In genomic region chr2:165827219-165827920, GRCh38 we compare ENCODE assay signal across 15 cellular contexts. TPM values are rescaled to one million over a fixed set of nuclear protein-coding genes. Genes with fewer than 3 reads are reported as not detected.
DNase-seq lines count a peak whose midpoint lies in the region; ATAC-seq and TF ChIP-seq lines count a peak whose summit lies in the region.
"Had no signal": no experiment of that assay in that cellular context is flagged by ENCODE, and none has a peak within 500 bp of the region (broad histone marks: within the 10 kb centered on the region; RNA-seq: fewer than 3 reads in every experiment).

No MANE protein-coding gene starts in this region.

- H3K4me3 Mint-ChIP-seq in nephron = no peak overlapping the region
- H3K4me3 Mint-ChIP-seq in osteocyte (ENCODE audit: unreplicated experiment) = no peak overlapping the region
- H3K4me3 Mint-ChIP-seq: H9 had no signal

- peak; percentile 71 for ATAC-seq in HG02678 (IDR thresholded peaks at IDR 0.05; ENCODE audit: unreplicated experiment)
- peak; percentile 93 for ATAC-seq in HG03460 (IDR thresholded peaks at IDR 0.05; ENCODE audit: unreplicated experiment)

- no peak overlapping the region for H3K4me3 ChIP-seq in foreskin fibroblast (ENCODE audit: low read depth in 1 of 2, low read length in 2 of 2)
- H3K4me3 ChIP-seq: sigmoid colon, thoracic aorta had no signal

- H3K27me3 Mint-ChIP-seq in nephron (ENCODE audit: low read depth) (no peaks in the 10 kb centered on the region), osteocyte (ENCODE audit: unreplicated experiment) (peaks cover 6% of the 10 kb centered on the region)

- no peak for TF ChIP-seq CTCF in nephron (IDR thresholded peaks at IDR 0.05; ENCODE audit: unreplicated experiment in 3 of 3)
- no peak for TF ChIP-seq CTCF in osteocyte (IDR thresholded peaks at IDR 0.05)
- no peak for TF ChIP-seq CTCF in foreskin fibroblast (IDR thresholded peaks at IDR 0.05; ENCODE audit: low read depth, low read length)

- no peaks in the 10 kb centered on the region for H3K9me3 Mint-ChIP-seq in nephron
- peaks cover 6% of the 10 kb centered on the region for H3K9me3 Mint-ChIP-seq in osteocyte (ENCODE audit: unreplicated experiment)
- H3K9me3 Mint-ChIP-seq: H9 had no signal

- DNase-seq in NCI-H1092 treated with DMSO at 0.1 percent for 48 hours (lab: John Stamatoyannopoulos, UW) (peak; percentile 1), NCI-H1092 (lab: John Stamatoyannopoulos, UW) (no peak), osteocyte (ENCODE audit: extremely low spot score, unreplicated experiment) (no peak), foreskin fibroblast (no peak), CD1c-positive myeloid dendritic cell (ENCODE audit: extremely low spot score) (no peak)
- DNase-seq: amygdala, H9, islet precursor cell, NCI-H146, sigmoid colon had no signal

- H3K36me3 Mint-ChIP-seq in nephron (ENCODE audit: low read depth) = no peaks in the 10 kb centered on the region
- peaks cover 3% of the 10 kb centered on the region for H3K36me3 Mint-ChIP-seq in osteocyte (ENCODE audit: unreplicated experiment)

- H3K27ac Mint-ChIP-seq in nephron = peak overlapping the region in 2 of 3 experiments; percentile 3 to 4
- H3K27ac Mint-ChIP-seq in osteocyte (ENCODE audit: unreplicated experiment) = no peak overlapping the region
- H3K27ac Mint-ChIP-seq: H9 had no signal

- H3K4me1 Mint-ChIP-seq in nephron = peaks cover 13% of the 10 kb centered on the region
- H3K4me1 Mint-ChIP-seq in osteocyte (ENCODE audit: unreplicated experiment) = peaks cover 4% of the 10 kb centered on the region
- H3K4me1 Mint-ChIP-seq: H9 had no signal

RNA-seq across cellular contexts. Expression of gene GALNT3, which starts 33.3 kb away (rescaled TPM):
- total RNA-seq in osteocyte = 3.0 and 3.2 TPM in 2 replicates
- total RNA-seq: A172 had no signal
